Comparison of ENCODE assay signal across 8 cellular contexts in the genomic region with DNA sequence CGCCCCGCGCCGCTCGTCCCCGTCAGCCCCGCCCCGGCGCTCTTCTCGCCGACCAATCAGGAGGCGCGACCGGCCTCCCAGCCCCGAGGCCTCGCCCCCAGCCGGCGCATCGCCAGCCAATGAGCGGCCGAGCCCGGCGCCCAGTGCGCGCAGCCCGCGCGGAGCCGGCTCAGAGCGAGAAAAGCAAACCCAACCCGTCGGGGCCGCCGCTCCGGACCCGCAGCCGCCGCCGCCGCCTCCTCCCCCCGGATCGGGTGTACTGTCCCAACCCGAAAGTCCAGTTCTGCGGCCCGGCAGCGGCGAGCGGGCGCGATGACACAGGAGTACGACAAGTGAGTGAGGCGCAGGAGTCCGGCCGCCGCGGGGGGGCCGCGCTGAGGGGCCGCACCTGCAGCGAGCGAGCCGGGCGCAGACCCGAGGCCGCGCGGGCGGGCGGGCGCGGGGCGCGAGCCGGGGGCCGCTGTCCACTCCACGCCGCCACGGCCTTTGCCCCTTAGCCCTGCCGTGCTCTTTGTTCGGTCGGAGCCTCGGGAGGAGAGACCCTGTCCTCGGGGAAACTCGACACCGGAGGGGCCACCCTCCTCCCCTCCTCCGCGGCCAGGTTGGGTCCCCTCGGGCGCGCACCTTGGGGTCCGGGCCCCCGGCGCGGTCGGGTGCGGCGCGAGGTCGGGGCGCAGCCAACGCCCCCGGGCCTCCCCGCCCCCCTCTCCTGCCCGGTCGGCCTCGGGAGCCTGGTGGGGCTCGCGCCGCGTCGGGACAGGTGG. TPM values are rescaled to one million over a fixed set of nuclear protein-coding genes. Genes with fewer than 3 reads are reported as not detected.
DNase-seq lines count a peak whose midpoint lies in the region; ATAC-seq and TF ChIP-seq lines count a peak whose summit lies in the region.

A gene with protein sequence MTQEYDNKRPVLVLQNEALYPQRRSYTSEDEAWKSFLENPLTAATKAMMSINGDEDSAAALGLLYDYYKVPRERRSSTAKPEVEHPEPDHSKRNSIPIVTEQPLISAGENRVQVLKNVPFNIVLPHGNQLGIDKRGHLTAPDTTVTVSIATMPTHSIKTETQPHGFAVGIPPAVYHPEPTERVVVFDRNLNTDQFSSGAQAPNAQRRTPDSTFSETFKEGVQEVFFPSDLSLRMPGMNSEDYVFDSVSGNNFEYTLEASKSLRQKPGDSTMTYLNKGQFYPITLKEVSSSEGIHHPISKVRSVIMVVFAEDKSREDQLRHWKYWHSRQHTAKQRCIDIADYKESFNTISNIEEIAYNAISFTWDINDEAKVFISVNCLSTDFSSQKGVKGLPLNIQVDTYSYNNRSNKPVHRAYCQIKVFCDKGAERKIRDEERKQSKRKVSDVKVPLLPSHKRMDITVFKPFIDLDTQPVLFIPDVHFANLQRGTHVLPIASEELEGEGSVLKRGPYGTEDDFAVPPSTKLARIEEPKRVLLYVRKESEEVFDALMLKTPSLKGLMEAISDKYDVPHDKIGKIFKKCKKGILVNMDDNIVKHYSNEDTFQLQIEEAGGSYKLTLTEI (plus strand): TSS at position 172 of the 764 bp plus-strand sequence. CDS start 141 bp downstream, at position 313.

- peak within 1 kb of the TSS; percentile 73 for H3K4me3 ChIP-seq in IMR-90 (ENCODE audit: insufficient read depth, low read depth, low read length)

- intact Hi-C loops in IMR-90 (cut with micrococcal nuclease): loop anchor here (5.0 kb wide), 2 partner anchors 139 to 394 kb away; partner anchors contain the start of gene ADAM17

- H3K9me3 ChIP-seq in IMR-90 (ENCODE audit: control insufficient read depth, insufficient read depth, low read length): no peaks in the 10 kb centered on the region

- 0% methylated on average over 23 of the region's 111 CpGs; no CpG with 5 or more reads in 1 of the 2 experiments for whole genome bisulfite sequencing in IMR-90 (ENCODE audit: extremely low coverage in 2 of 2, insufficient read length in 1 of 2), 2 experiments

- no peak for TF ChIP-seq POLR2A in IMR-90 (IDR thresholded peaks at IDR 0.05; ENCODE audit: low read depth, low read length)
- TF ChIP-seq POLR2A in erythroblast (IDR thresholded peaks at IDR 0.05; ENCODE audit: low read length): no peak

- peaks cover 5% of the 10 kb centered on the region; the same call in 1 of the 2 replicates for H3K4me1 ChIP-seq in IMR-90 (ENCODE audit: control insufficient read depth, insufficient read depth, low read length)

- BruUV-seq in IMR-90 (replicated peaks; lab: Mats Ljungman, UMichigan): no TSS peak

- TF ChIP-seq CTCF in IMR-90 (conservative IDR thresholded peaks at IDR 0.05; ENCODE audit: low read depth, low read length): no peak

- no peak within 1 kb of the TSS for H3K14ac ChIP-seq in IMR-90 (replicated peaks; ENCODE audit: low read depth, low read length)

- dilution Hi-C loops in IMR-90 (cut with HindIII; ENCODE audit: low sequenced_read_pairs, unreplicated experiment): no loop called here

- peak within 1 kb of the TSS; percentile 53; the same call in 1 of the 2 replicates for H3K9ac ChIP-seq in IMR-90 (ENCODE audit: low read depth, low read length)

- no peaks in the 10 kb centered on the region for H3K36me3 ChIP-seq in IMR-90 (ENCODE audit: control insufficient read depth, insufficient read depth, low read length)

- H4K8ac ChIP-seq in IMR-90 (ENCODE audit: low read depth in 2 of 2, low read length in 2 of 2): no peak within 1 kb of the TSS

- no peak within 1 kb of the TSS for H4K91ac ChIP-seq in IMR-90 (ENCODE audit: insufficient read depth, low read depth, low read length)

- H2BK120ac ChIP-seq in IMR-90 (ENCODE audit: low read depth, low read length): no peak within 1 kb of the TSS

- ATAC-seq in GM21619 (IDR thresholded peaks at IDR 0.05; ENCODE audit: unreplicated experiment): peak; percentile 95
- ATAC-seq in IMR-90 (ENCODE audit: low read depth): peak; percentile 95

- no peak within 1 kb of the TSS for H2AK5ac ChIP-seq in IMR-90 (ENCODE audit: low read depth, low read length)

- peak within 1 kb of the TSS; percentile 9 for H2AK9ac ChIP-seq in IMR-90 (replicated peaks; ENCODE audit: low read depth, low read length, poor library complexity)

- no peak for TF ChIP-seq RAD21 in IMR-90 (IDR thresholded peaks at IDR 0.05; ENCODE audit: low read length)

- H3K27me3 ChIP-seq in IMR-90 (ENCODE audit: control insufficient read depth, insufficient read depth, low read length): peaks cover 14% of the 10 kb centered on the region

- CTCF ChIA-PET in IMR-90 (lab: Yijun Ruan, JAX): no interaction called here

- H2BK5ac ChIP-seq in IMR-90 (ENCODE audit: low read depth, low read length, poor library complexity, severe bottlenecking): no peak within 1 kb of the TSS

- no peak within 1 kb of the TSS for H3K18ac ChIP-seq in IMR-90 (ENCODE audit: low read depth, low read length)

- no peaks in the 10 kb centered on the region for H3K9me1 ChIP-seq in IMR-90 (ENCODE audit: insufficient read depth, low read length)

- peak; percentile 100 for DNase-seq in D341Med (ENCODE audit: low spot score)
- DNase-seq in IMR-90: peak; percentile 86
- peak; percentile 93 for DNase-seq in OCI-M1 (lab: John Stamatoyannopoulos, UW)
- peak; percentile 89 for DNase-seq in activated T-cell treated with anti-CD3 and anti-CD28 coated beads for 48 hours (ENCODE audit: low read depth)
- DNase-seq in erythroblast (lab: John Stamatoyannopoulos, UW): peak; percentile 95 to 98
- DNase-seq in mucosa of gallbladder (ENCODE audit: low spot score): peak; percentile 93
- DNase-seq in stimulated activated CD8-positive, alpha-beta memory T cell treated with anti-CD3 and anti-CD28 coated beads, Interleukin-4, amount 100 ng/mL, for 1 hour (ENCODE audit: low read depth in 2 of 2, low spot score in 1 of 2): peak; percentile 70 to 82

- in situ Hi-C loops in IMR-90 (cut with MboI; ENCODE audit: low sequenced_read_pairs): no loop called here

- POLR2A ChIA-PET in IMR-90 (lab: Charles Lee; ENCODE audit: unreplicated experiment): no interaction called here

- H3K27ac ChIP-seq in IMR-90 (ENCODE audit: insufficient read depth, low read length): no peak within 1 kb of the TSS

- H2AFZ ChIP-seq in IMR-90 (replicated peaks; ENCODE audit: low read length, poor library complexity): peak within 1 kb of the TSS; percentile 96

- no peak within 1 kb of the TSS for H2BK15ac ChIP-seq in IMR-90 (ENCODE audit: low read depth, low read length)

- 0 out of 2 replicates have a peak within 1 kb of the TSS, but pooled peaks have one; percentile 29 for H3K23ac ChIP-seq in IMR-90 (ENCODE audit: low read depth, low read length)

- H3K56ac ChIP-seq in IMR-90 (ENCODE audit: extremely low read depth, insufficient read depth, low read length): no peak within 1 kb of the TSS

- no peaks in the 10 kb centered on the region for H4K20me1 ChIP-seq in IMR-90 (ENCODE audit: insufficient read depth, low read length)

- H3K79me1 ChIP-seq in IMR-90 (ENCODE audit: low read depth in 1 of 2, low read length in 2 of 2): no peaks in the 10 kb centered on the region

- H2BK20ac ChIP-seq in IMR-90 (ENCODE audit: low read depth, low read length): no peak within 1 kb of the TSS; the same call in 1 of the 2 replicates

- peak within 1 kb of the TSS; percentile 25; the same call in 1 of the 2 replicates for H3K4ac ChIP-seq in IMR-90 (ENCODE audit: low read depth, low read length)

- no peak within 1 kb of the TSS for H4K5ac ChIP-seq in IMR-90 (ENCODE audit: low read depth, low read length)

- H3K4me2 ChIP-seq in IMR-90 (ENCODE audit: low read depth, low read length): peak within 1 kb of the TSS; percentile 70

TF ChIP-seq in IMR-90, 13 proteins besides CTCF, POLR2A, EP300 and RAD21:
- TF ChIP-seq MAZ (IDR thresholded peaks at IDR 0.05; ENCODE audit: borderline replicate concordance, low read depth, low read length): peak; percentile 64; the same call in 1 of the 2 replicates
- TF ChIP-seq RCOR1 (IDR thresholded peaks at IDR 0.05; ENCODE audit: insufficient replicate concordance, low read length): peak; percentile 19
- no peak for TF ChIP-seq RFX5 (IDR thresholded peaks at IDR 0.05; ENCODE audit: low read depth, low read length)

RNA-seq across cellular contexts. Expression of the gene that starts here (rescaled TPM):
- total RNA-seq in IMR-90 (2012; rRNA removed) (0.18 and 0.56 TPM in 2 replicates), mucosa of gallbladder (7.2 TPM)
- polyA plus RNA-seq in IMR-90 (2012; rRNA removed): 0.21 and 0.26 TPM in 2 replicates
- 0.03 and 0.04 TPM in 2 replicates for polyA plus RNA-seq in IMR-90 (2012; cell fraction: cytosol; rRNA removed)
- 0.29 and 1.5 TPM in 2 replicates for polyA plus RNA-seq in IMR-90 (2012; cell fraction: nucleus; rRNA removed; ENCODE audit: low replicate concordance)
